In genomic region chr22:24433001-24433867, GRCh38 we compare ENCODE assay signal across 11 cellular contexts. TPM values are rescaled to one million over a fixed set of nuclear protein-coding genes. Genes with fewer than 3 reads are reported as not detected.
DNase-seq lines count a peak whose midpoint lies in the region; ATAC-seq and TF ChIP-seq lines count a peak whose summit lies in the region.
"Had no signal": no experiment of that assay in that cellular context is flagged by ENCODE, and none has a peak within 500 bp of the region (broad histone marks: within the 10 kb centered on the region; RNA-seq: fewer than 3 reads in every experiment).

No MANE protein-coding gene starts in this region.

- no peak overlapping the region for H3K4me3 ChIP-seq in lower leg skin (ENCODE audit: low read depth, poor library complexity, severe bottlenecking)
- no peak overlapping the region for H3K4me3 ChIP-seq in ascending aorta
- H3K4me3 ChIP-seq: PC-9 had no signal

- peak overlapping the region; percentile 93 for H3K4me3 Mint-ChIP-seq in T-helper 17 cell
- no peak overlapping the region for H3K4me3 Mint-ChIP-seq in immature natural killer cell
- peak overlapping the region; percentile 79 to 91 for H3K4me3 Mint-ChIP-seq in stimulated activated naive CD8-positive, alpha-beta T cell treated with anti-CD3 and anti-CD28 coated beads, Interleukin-15, amount 100 ng/mL, for 72 hours
- H3K4me3 Mint-ChIP-seq: WTC11 had no signal

- H3K9me3 ChIP-seq in T-helper 17 cell (ENCODE audit: control insufficient read depth, low read length, poor library complexity, severe bottlenecking) (no peaks in the 10 kb centered on the region), ascending aorta (no peaks in the 10 kb centered on the region)

- WGBS in lower leg skin, 2 donors = 95% methylated on average over 30 to 36 of the region's 36 CpGs

- H3K4me1 ChIP-seq in ascending aorta = peaks cover 4 to 11% of the 10 kb centered on the region in 2 donors

- peak; percentile 14 for DNase-seq in activated CD8-positive, alpha-beta memory T cell treated with anti-CD3 and anti-CD28 coated beads, Interleukin-2, amount 50 U/mL, for 4 hours
- no peak for DNase-seq in activated CD8-positive, alpha-beta memory T cell treated with anti-CD3 and anti-CD28 coated beads, Interleukin-2, amount 50 U/mL, for 48 hours
- DNase-seq in T-helper 17 cell = no peak
- DNase-seq in immature natural killer cell = no peak
- DNase-seq in stimulated activated naive CD8-positive, alpha-beta T cell treated with anti-CD3 and anti-CD28 coated beads, Interleukin-15, amount 100 ng/mL, for 72 hours = no peak
- no peak for DNase-seq in lower leg skin (ENCODE audit: low spot score in 2 of 2)
- no peak for DNase-seq in ascending aorta (ENCODE audit: low spot score in 2 of 2)
- DNase-seq in NCI-H524 treated with DMSO at 0.1 percent for 48 hours (lab: John Stamatoyannopoulos, UW) = no peak
- DNase-seq: NCI-H1436 had no signal

- no peaks in the 10 kb centered on the region for H3K36me3 ChIP-seq in ascending aorta

- H3K27ac Mint-ChIP-seq in T-helper 17 cell (peak overlapping the region; percentile 97), immature natural killer cell (peak overlapping the region in 4 of 6 donors; percentile 71 to 94 (median 90))
- peak overlapping the region; percentile 92 to 99 for H3K27ac Mint-ChIP-seq in stimulated activated naive CD8-positive, alpha-beta T cell treated with anti-CD3 and anti-CD28 coated beads, Interleukin-15, amount 100 ng/mL, for 72 hours
- H3K27ac Mint-ChIP-seq: WTC11 had no signal

- peaks cover 3% of the 10 kb centered on the region for H3K36me3 Mint-ChIP-seq in T-helper 17 cell (ENCODE audit: low read depth)
- no peaks in the 10 kb centered on the region for H3K36me3 Mint-ChIP-seq in immature natural killer cell
- H3K36me3 Mint-ChIP-seq: WTC11 had no signal

- ATAC-seq in T-helper 17 cell = no peak
- ATAC-seq in stimulated activated naive CD8-positive, alpha-beta T cell treated with anti-CD3 and anti-CD28 coated beads, Interleukin-15, amount 100 ng/mL, for 72 hours = no peak
- ATAC-seq: WTC11 had no signal

- intact Hi-C loops in lower leg skin (cut with DNase I; ENCODE audit: low total_unique reads) (no loop called here), ascending aorta (cut with DNase I) (no loop called here)

- no peak for TF ChIP-seq POLR2A in lower leg skin (IDR thresholded peaks at IDR 0.05)

- H3K4me1 Mint-ChIP-seq in T-helper 17 cell (peaks cover 60% of the 10 kb centered on the region), immature natural killer cell (peaks cover 41 to 47% of the 10 kb centered on the region in 2 donors)
- peaks cover 98% of the 10 kb centered on the region for H3K4me1 Mint-ChIP-seq in stimulated activated naive CD8-positive, alpha-beta T cell treated with anti-CD3 and anti-CD28 coated beads, Interleukin-15, amount 100 ng/mL, for 72 hours

- H3K27me3 Mint-ChIP-seq in T-helper 17 cell (no peaks in the 10 kb centered on the region), immature natural killer cell (ENCODE audit: low read depth in 3 of 3) (peaks cover 7 to 9% (median 8%) of the 10 kb centered on the region in 3 donors)
- H3K27me3 Mint-ChIP-seq in stimulated activated naive CD8-positive, alpha-beta T cell treated with anti-CD3 and anti-CD28 coated beads, Interleukin-15, amount 100 ng/mL, for 72 hours = no peaks in the 10 kb centered on the region

- H3K27me3 ChIP-seq in ascending aorta = no peaks in the 10 kb centered on the region

- TF ChIP-seq CTCF in lower leg skin (IDR thresholded peaks at IDR 0.05) (no peak), ascending aorta (IDR thresholded peaks at IDR 0.05) (no peak)

- H3K9me3 Mint-ChIP-seq in immature natural killer cell = no peaks in the 10 kb centered on the region
- no peaks in the 10 kb centered on the region for H3K9me3 Mint-ChIP-seq in stimulated activated naive CD8-positive, alpha-beta T cell treated with anti-CD3 and anti-CD28 coated beads, Interleukin-15, amount 100 ng/mL, for 72 hours
- H3K9me3 Mint-ChIP-seq: WTC11 had no signal

- H3K27ac ChIP-seq in ascending aorta = no peak overlapping the region
- H3K27ac ChIP-seq: PC-9 had no signal

RNA-seq across cellular contexts. Expression of gene ADORA2A, which starts 5.8 kb away (rescaled TPM):
- total RNA-seq in T-helper 17 cell (10 to 100 TPM; 20.4 to 22.0 TPM), lower leg skin (1 to 10 TPM in 2 of 4 donors, under 1 TPM in 2; 0.39 to 8.4 (median 1.3) TPM), ascending aorta (14.7 TPM)
- polyA plus RNA-seq in immature natural killer cell = 1 to 10 TPM; 4.6 to 6.8 (median 5.3) TPM

Comparison
In these comparisons a context has a peak if more than half of its experiments do, and no peak if none do; other contexts are left out.
1. H3K4me3 Mint-ChIP-seq: peak in T-helper 17 cell (single experiment) and stimulated activated naive CD8-positive, alpha-beta T cell treated with anti-CD3 and anti-CD28 coated beads, Interleukin-15, amount 100 ng/mL, for 72 hours (2 of 2); none in immature natural killer cell (0 of 5).
2. Peak in every context shown above with its lines, with median percentiles within 50 percentile points of each other: H3K27ac Mint-ChIP-seq.